ENCODE assay signal across 20 cellular contexts in genomic region chr16:68411086-68411485, GRCh38. TPM values are rescaled to one million over a fixed set of nuclear protein-coding genes. Genes with fewer than 3 reads are reported as not detected.
DNase-seq lines count a peak whose midpoint lies in the region; ATAC-seq lines count a peak whose summit lies in the region.
"Had no signal": no experiment of that assay in that cellular context is flagged by ENCODE, and none has a peak within 500 bp of the region (broad histone marks: within the 10 kb centered on the region; RNA-seq: fewer than 3 reads in every experiment).

No MANE protein-coding gene starts in this region.

- no peak for ATAC-seq in effector memory CD8-positive, alpha-beta T cell (replicated peaks)
- no peak for ATAC-seq in left cardiac atrium
- ATAC-seq in GM21526 (IDR thresholded peaks at IDR 0.05; ENCODE audit: low FRiP score, unreplicated experiment): no peak
- no peak for ATAC-seq in HG02759 (IDR thresholded peaks at IDR 0.05; ENCODE audit: unreplicated experiment)

- H2BK15ac ChIP-seq in neuronal stem cell (ENCODE audit: low read length): peak overlapping the region; percentile 57

- peak overlapping the region; percentile 38 for H3K18ac ChIP-seq in neuronal stem cell (ENCODE audit: low read length)

- no CpG with 5 or more reads among the region's 2 CpGs for WGBS in neuronal stem cell (ENCODE audit: extremely low coverage in 2 of 2, insufficient read length in 2 of 2, insufficient replicate concordance in 1 of 2), 2 donors

- DNase-seq in activated effector memory CD4-positive, alpha-beta T cell treated with anti-CD3 and anti-CD28 coated beads, Interleukin-2, amount 50 U/mL, for 16 hours: peak; percentile 39
- DNase-seq in activated effector memory CD4-positive, alpha-beta T cell treated with Interleukin-2 at 50 U/mL for 16 hours: no peak
- DNase-seq in effector memory CD8-positive, alpha-beta T cell: no peak
- no peak for DNase-seq in neuronal stem cell (ENCODE audit: low spot score)
- no peak for DNase-seq in left cardiac atrium
- DNase-seq: CD4-positive, alpha-beta T cell; COR-L47; DMS53; GM23248; H7; IMR-90; KG1; MG63; NCI-H2029; NCI-H69; Right ventricle myocardium superior; RPMI8226 had no signal

- no peaks in the 10 kb centered on the region for H3K9me3 Mint-ChIP-seq in effector memory CD8-positive, alpha-beta T cell
- H3K9me3 Mint-ChIP-seq: CD4-positive, alpha-beta T cell had no signal

- H2AFZ ChIP-seq in neuronal stem cell (ENCODE audit: low read length): no peak overlapping the region
- H2AFZ ChIP-seq: GM23248 had no signal

- H3K4me3 Mint-ChIP-seq in effector memory CD8-positive, alpha-beta T cell: peak overlapping the region in 1 of 2 donors; percentile 31
- H3K4me3 Mint-ChIP-seq: CD4-positive, alpha-beta T cell had no signal

- H3K79me1 ChIP-seq in neuronal stem cell (ENCODE audit: low read depth, low read length): no peaks in the 10 kb centered on the region

- no peak overlapping the region for H4K8ac ChIP-seq in neuronal stem cell (ENCODE audit: low read depth, low read length)

- no peak overlapping the region for H3K9ac ChIP-seq in neuronal stem cell (ENCODE audit: low read depth, low read length, poor library complexity)
- H3K9ac ChIP-seq: GM23248 had no signal

- peaks cover 9 to 21% of the 10 kb centered on the region in 2 donors for H3K4me1 ChIP-seq in neuronal stem cell (ENCODE audit: control insufficient read depth in 2 of 2, insufficient read depth in 1 of 2, low read depth in 1 of 2, low read length in 2 of 2)

- no peaks in the 10 kb centered on the region for H3K9me3 ChIP-seq in neuronal stem cell (replicated peaks in 1 of 2; ENCODE audit: control insufficient read depth in 2 of 2, insufficient read depth in 1 of 2, low read depth in 1 of 2, low read length in 2 of 2)
- H3K9me3 ChIP-seq: MG63, SJSA1 had no signal

- no peak overlapping the region for H3K23ac ChIP-seq in neuronal stem cell (ENCODE audit: low read depth, low read length, poor library complexity)

- no peaks in the 10 kb centered on the region for H3K36me3 Mint-ChIP-seq in effector memory CD8-positive, alpha-beta T cell (ENCODE audit: insufficient read depth)

- H2BK12ac ChIP-seq in neuronal stem cell (ENCODE audit: low read length): no peak overlapping the region

- peak overlapping the region; percentile 15 for H2BK5ac ChIP-seq in neuronal stem cell (ENCODE audit: low read length)

- peak overlapping the region; percentile 41 for H2AK5ac ChIP-seq in neuronal stem cell (ENCODE audit: low read depth, low read length)

- no peaks in the 10 kb centered on the region for H3K36me3 ChIP-seq in neuronal stem cell (replicated peaks in 1 of 2; ENCODE audit: control insufficient read depth in 2 of 2, insufficient read depth in 2 of 2, low read length in 2 of 2)
- H3K36me3 ChIP-seq: MG63, SJSA1 had no signal

- H3K27me3 ChIP-seq in neuronal stem cell (ENCODE audit: control insufficient read depth in 3 of 3, insufficient read depth in 3 of 3, low read depth in 1 of 3, low read length in 3 of 3): peaks cover 0 to 32% (median 0%) of the 10 kb centered on the region in 3 experiments
- H3K27me3 ChIP-seq: MG63 had no signal

- H3K27ac ChIP-seq in neuronal stem cell (replicated peaks; ENCODE audit: low read length): no peak overlapping the region
- H3K27ac ChIP-seq: GM23248, SJSA1 had no signal

- peak overlapping the region; percentile 57 to 58 for H3K27ac Mint-ChIP-seq in effector memory CD8-positive, alpha-beta T cell
- H3K27ac Mint-ChIP-seq: CD4-positive, alpha-beta T cell had no signal

- no peak overlapping the region for H3K4me3 ChIP-seq in neuronal stem cell (ENCODE audit: low read length in 2 of 2)
- H3K4me3 ChIP-seq: GM23248, MG63, SJSA1 had no signal

- peak overlapping the region; percentile 4 for H3K14ac ChIP-seq in neuronal stem cell (ENCODE audit: low read length)

- H3K4ac ChIP-seq in neuronal stem cell (ENCODE audit: low read length): no peak overlapping the region

- intact Hi-C loops in left cardiac atrium (cut with DNase I): no loop called here

- H2BK120ac ChIP-seq in neuronal stem cell (ENCODE audit: low read depth, low read length): no peak overlapping the region

- peaks cover 8 to 10% of the 10 kb centered on the region in 2 donors for H3K27me3 Mint-ChIP-seq in effector memory CD8-positive, alpha-beta T cell
- H3K27me3 Mint-ChIP-seq: CD4-positive, alpha-beta T cell had no signal

- peaks cover 23 to 24% of the 10 kb centered on the region in 2 donors for H3K4me1 Mint-ChIP-seq in effector memory CD8-positive, alpha-beta T cell (ENCODE audit: low read depth in 2 of 2)

- H4K91ac ChIP-seq in neuronal stem cell (ENCODE audit: low read depth, low read length, poor library complexity): no peak overlapping the region

- H3K4me2 ChIP-seq in neuronal stem cell (ENCODE audit: insufficient read depth, low read length, poor library complexity, severe bottlenecking): no peak overlapping the region

RNA-seq across cellular contexts. Expression of gene SMPD3, which starts 37.2 kb away (rescaled TPM):
- polyA plus RNA-seq in neuronal stem cell (2013, experiment 1 of 2): 0.21 TPM
- polyA plus RNA-seq in neuronal stem cell (2013, experiment 2 of 2): 0.15 TPM
- 1 to 10 TPM; 1.3 to 2.2 TPM for total RNA-seq in left cardiac atrium
- total RNA-seq: IMR-90 had no signal
- polyA plus RNA-seq: IMR-90 had no signal
